In genomic region chr7:28536259-28536658, GRCh38 we compare ENCODE assay signal across 10 cellular contexts.
A peak's percentile ranks its signal among the peaks of the same experiment; 100 is the strongest.
DNase-seq lines count a peak whose midpoint lies in the region; ATAC-seq and TF ChIP-seq lines count a peak whose summit lies in the region.
"Had no signal": no experiment of that assay in that cellular context is flagged by ENCODE, and none has a peak within 500 bp of the region (broad histone marks: within the 10 kb centered on the region; RNA-seq: fewer than 3 reads in every experiment).

No MANE protein-coding gene starts in this region.

- H3K27ac ChIP-seq in foreskin keratinocyte: no peak overlapping the region

- in situ Hi-C loops in KBM-7 (cut with MboI; ENCODE audit: low pct_unique_long_range_greater_than_20kb, low sequenced_read_pairs): no loop called here

- no peak overlapping the region for H3K4me3 ChIP-seq in GM12864 (ENCODE audit: low read depth, low read length)

- H3K27me3 ChIP-seq in foreskin keratinocyte: peaks cover 26% of the 10 kb centered on the region

- TF ChIP-seq CTCF in GM12864 (IDR thresholded peaks at IDR 0.05; ENCODE audit: low read depth, low read length, missing control alignments): peak; percentile 9
- TF ChIP-seq CTCF in foreskin keratinocyte (conservative IDR thresholded peaks at IDR 0.05): peak; percentile 59

- H3K4me1 ChIP-seq in foreskin keratinocyte: no peaks in the 10 kb centered on the region

- intact Hi-C loops in sciatic nerve (cut with DNase I): no loop called here
- intact Hi-C loops in head of caudate nucleus (cut with DNase I): no loop called here

- DNase-seq in GM12864 (ENCODE audit: low read depth) (no peak), RKO (ENCODE audit: low spot score) (peak; percentile 16), foreskin keratinocyte (peak; percentile 47 to 76), sciatic nerve (ENCODE audit: low spot score) (no peak), KBM-7 (no peak), CD1c-positive myeloid dendritic cell (ENCODE audit: extremely low spot score) (no peak), head of caudate nucleus (no peak)
- DNase-seq in activated CD8-positive, alpha-beta memory T cell treated with anti-CD3 and anti-CD28 coated beads for 24 hours: no peak
- DNase-seq: activated T-cell treated with anti-CD3 and anti-CD28 coated beads, Interleukin-2, amount 50 U/mL, for 4 hours; SIG-M5 had no signal

- ATAC-seq in foreskin keratinocyte: peak; percentile 70
- peak; percentile 75 for ATAC-seq in sciatic nerve
- ATAC-seq: activated T-cell treated with anti-CD3 and anti-CD28 coated beads, Interleukin-2, amount 50 U/mL, for 4 hours had no signal

Comparison
In these comparisons a context has a peak if more than half of its experiments do, and no peak if none do; other contexts are left out.
1. DNase-seq: peak in RKO (single experiment) and foreskin keratinocyte (2 of 2); none in GM12864 (single experiment), sciatic nerve (single experiment), KBM-7 (single experiment), CD1c-positive myeloid dendritic cell (single experiment), activated CD8-positive, alpha-beta memory T cell treated with anti-CD3 and anti-CD28 coated beads for 24 hours (single experiment) and head of caudate nucleus (0 of 42).